8 cellular contexts compared by ENCODE assay signal in the genomic region with DNA sequence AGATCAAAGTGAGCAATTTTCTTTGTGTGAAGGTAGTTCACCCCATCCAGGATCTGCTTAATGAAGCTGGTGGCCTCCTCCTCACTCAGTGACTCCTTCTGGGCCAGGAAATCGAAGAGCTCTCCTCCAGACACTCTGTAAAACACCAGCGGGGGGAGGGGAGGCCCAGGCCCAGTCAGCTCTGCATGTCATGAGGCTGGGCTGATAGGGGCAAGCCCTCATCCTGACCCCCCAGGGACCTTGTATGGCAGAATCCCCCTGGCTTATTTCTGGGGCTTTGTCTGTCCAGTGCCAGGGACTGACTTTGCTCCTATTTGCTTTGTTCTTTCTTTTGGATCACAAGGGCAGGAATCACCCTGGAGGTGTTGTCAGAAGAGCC.
DNase-seq lines count a peak whose midpoint lies in the region; ATAC-seq and FAIRE-seq lines count a peak whose summit lies in the region.

No MANE protein-coding gene starts in this region.

- peak; percentile 18 for ATAC-seq in GM21390 (IDR thresholded peaks at IDR 0.05; ENCODE audit: unreplicated experiment)
- ATAC-seq in central memory CD8-positive, alpha-beta T cell (replicated peaks; ENCODE audit: extremely low read depth, poor library complexity, severe bottlenecking): peak; percentile 84
- no peak for ATAC-seq in GM18858 (IDR thresholded peaks at IDR 0.05; ENCODE audit: unreplicated experiment)
- ATAC-seq in GM18867 (IDR thresholded peaks at IDR 0.05; ENCODE audit: unreplicated experiment): no peak

- H3K9me3 Mint-ChIP-seq in central memory CD8-positive, alpha-beta T cell: no peaks in the 10 kb centered on the region

- FAIRE-seq in RCC 7860 (lab: Jason Lieb, UNC): no peak

- peaks cover 42% of the 10 kb centered on the region for H3K4me1 Mint-ChIP-seq in central memory CD8-positive, alpha-beta T cell

- peak overlapping the region; percentile 92 for H3K27ac Mint-ChIP-seq in central memory CD8-positive, alpha-beta T cell (ENCODE audit: low read depth)

- H3K27me3 Mint-ChIP-seq in central memory CD8-positive, alpha-beta T cell: no peaks in the 10 kb centered on the region

- DNase-seq in T follicular helper cell (ENCODE audit: low read depth) (peak; percentile 27), RCC 7860 (ENCODE audit: low spot score) (no peak), DMS 273 (lab: John Stamatoyannopoulos, UW; ENCODE audit: unreplicated experiment) (no peak)
- peak in 1 of 2 donors; percentile 10 for DNase-seq in central memory CD8-positive, alpha-beta T cell (ENCODE audit: low spot score in 2 of 2)
- DNase-seq in stimulated activated CD4-positive, alpha-beta T cell treated with anti-CD3 and anti-CD28 coated beads, TNF-alpha, amount 100 ng/mL, for 4 hours (ENCODE audit: low read depth in 3 of 3): peak in 2 of 3 experiments; percentile 14 to 31

- no peaks in the 10 kb centered on the region for H3K36me3 Mint-ChIP-seq in central memory CD8-positive, alpha-beta T cell (ENCODE audit: insufficient read depth)

- H3K4me3 Mint-ChIP-seq in central memory CD8-positive, alpha-beta T cell: peak overlapping the region; percentile 26

Comparison
In these comparisons a context has a peak if more than half of its experiments do, and no peak if none do; other contexts are left out.
1. ATAC-seq: peak in GM21390 (single experiment) and central memory CD8-positive, alpha-beta T cell (single experiment); none in GM18858 (single experiment) and GM18867 (single experiment).
2. DNase-seq: peak in T follicular helper cell (single experiment) and stimulated activated CD4-positive, alpha-beta T cell treated with anti-CD3 and anti-CD28 coated beads, TNF-alpha, amount 100 ng/mL, for 4 hours (2 of 3); none in RCC 7860 (single experiment) and DMS 273 (single experiment).